ENCODE assay signal across 11 cellular contexts in the genomic region with DNA sequence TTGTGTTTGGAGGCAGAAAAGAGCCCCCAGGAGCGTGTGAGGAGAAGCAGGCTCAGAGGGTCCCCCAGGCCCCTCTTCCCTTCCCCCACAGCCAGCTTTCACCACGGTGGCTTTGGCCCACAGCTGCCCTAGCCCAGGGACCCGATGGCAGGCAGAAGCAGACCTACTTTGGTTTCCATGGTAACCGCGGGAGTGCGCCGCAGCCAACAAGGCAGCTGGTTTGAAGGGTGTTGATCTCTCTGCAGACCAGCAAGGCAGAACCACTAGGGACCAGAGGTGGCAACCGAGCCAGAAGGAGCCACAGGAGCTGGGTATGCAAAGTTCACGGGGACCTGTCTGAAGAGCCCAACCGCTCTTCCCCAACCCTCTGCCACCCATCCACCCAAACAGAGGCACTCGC.
DNase-seq lines count a peak whose midpoint lies in the region; ATAC-seq, FAIRE-seq and TF ChIP-seq lines count a peak whose summit lies in the region.
"Had no signal": no experiment of that assay in that cellular context is flagged by ENCODE, and none has a peak within 500 bp of the region (broad histone marks: within the 10 kb centered on the region; RNA-seq: fewer than 3 reads in every experiment).

No MANE protein-coding gene starts in this region.

- no peak for FAIRE-seq in astrocyte (lab: Jason Lieb, UNC)
- FAIRE-seq in D721Med (lab: Jason Lieb, UNC), result no peak

- H3K9ac ChIP-seq in DND-41 (ENCODE audit: low read depth, low read length), result no peak overlapping the region
- H3K9ac ChIP-seq in astrocyte (ENCODE audit: low read length), result no peak overlapping the region
- H3K9ac ChIP-seq in neuronal stem cell (ENCODE audit: low read depth, low read length, poor library complexity), result no peak overlapping the region

- peak overlapping the region; percentile 40 for H2BK15ac ChIP-seq in neuronal stem cell (ENCODE audit: low read length)

- H3K4me2 ChIP-seq in DND-41 (ENCODE audit: insufficient read depth, low read length) (no peak overlapping the region), astrocyte (ENCODE audit: low read length) (no peak overlapping the region), neuronal stem cell (ENCODE audit: insufficient read depth, low read length, poor library complexity, severe bottlenecking) (no peak overlapping the region)

- no peak overlapping the region for H3K4me3 ChIP-seq in DND-41 (ENCODE audit: low read depth in 1 of 2, low read length in 2 of 2)
- H3K4me3 ChIP-seq in astrocyte (ENCODE audit: insufficient read depth, low read depth, low read length), result no peak overlapping the region
- H3K4me3 ChIP-seq in neuronal stem cell (ENCODE audit: low read length in 2 of 2), result no peak overlapping the region

- H2BK120ac ChIP-seq in neuronal stem cell (ENCODE audit: low read depth, low read length), result no peak overlapping the region

- H3K27me3 Mint-ChIP-seq in astrocyte (ENCODE audit: low read depth, unreplicated experiment), result peaks cover 19% of the 10 kb centered on the region
- H3K27me3 Mint-ChIP-seq in naive thymus-derived CD8-positive, alpha-beta T cell, result peaks cover 3 to 16% (median 9%) of the 10 kb centered on the region in 5 donors

- H3K9me3 ChIP-seq in DND-41 (ENCODE audit: insufficient read depth, low read length, severe bottlenecking) (no peaks in the 10 kb centered on the region), astrocyte (ENCODE audit: insufficient read depth, low read depth, low read length) (no peaks in the 10 kb centered on the region), neuronal stem cell (replicated peaks in 1 of 2; ENCODE audit: control insufficient read depth in 2 of 2, insufficient read depth in 1 of 2, low read depth in 1 of 2, low read length in 2 of 2) (no peaks in the 10 kb centered on the region)

- H3K4me1 Mint-ChIP-seq in astrocyte (ENCODE audit: low read depth, unreplicated experiment), result peaks cover 4% of the 10 kb centered on the region
- peaks cover 0 to 3% (median 1%) of the 10 kb centered on the region in 4 donors for H3K4me1 Mint-ChIP-seq in naive thymus-derived CD8-positive, alpha-beta T cell

- H3K14ac ChIP-seq in neuronal stem cell (ENCODE audit: low read length), result no peak overlapping the region

- H3K4ac ChIP-seq in neuronal stem cell (ENCODE audit: low read length), result no peak overlapping the region

- H3K4me1 ChIP-seq in DND-41 (ENCODE audit: insufficient read depth, low read length), result no peaks in the 10 kb centered on the region
- H3K4me1 ChIP-seq in astrocyte (ENCODE audit: insufficient read depth, low read length), result no peaks in the 10 kb centered on the region
- peaks cover 6 to 15% of the 10 kb centered on the region in 2 donors for H3K4me1 ChIP-seq in neuronal stem cell (ENCODE audit: control insufficient read depth in 2 of 2, insufficient read depth in 1 of 2, low read depth in 1 of 2, low read length in 2 of 2)

- no peak overlapping the region for H2BK12ac ChIP-seq in neuronal stem cell (ENCODE audit: low read length)

- no peak overlapping the region for H2BK5ac ChIP-seq in neuronal stem cell (ENCODE audit: low read length)

- H3K36me3 ChIP-seq in DND-41 (ENCODE audit: insufficient read depth, low read length) (no peaks in the 10 kb centered on the region), astrocyte (ENCODE audit: insufficient read depth, low read length) (no peaks in the 10 kb centered on the region), neuronal stem cell (replicated peaks in 1 of 2; ENCODE audit: control insufficient read depth in 2 of 2, insufficient read depth in 2 of 2, low read length in 2 of 2) (no peaks in the 10 kb centered on the region)

- peak overlapping the region; percentile 8 for H3K27ac Mint-ChIP-seq in astrocyte (ENCODE audit: unreplicated experiment)
- no peak overlapping the region for H3K27ac Mint-ChIP-seq in naive thymus-derived CD8-positive, alpha-beta T cell
- peak overlapping the region in 1 of 2 donors; percentile 56 for H3K27ac Mint-ChIP-seq in activated naive CD4-positive, alpha-beta T cell treated with anti-CD3 and anti-CD28 coated beads, Interleukin-2, amount 50 U/mL, for 72 hours

- H3K4me3 Mint-ChIP-seq in astrocyte (ENCODE audit: unreplicated experiment), result no peak overlapping the region
- no peak overlapping the region for H3K4me3 Mint-ChIP-seq in naive thymus-derived CD8-positive, alpha-beta T cell

- POLR2A ChIA-PET in naive thymus-derived CD8-positive, alpha-beta T cell (lab: Charles Lee), result no interaction called here

- no CpG with 5 or more reads among the region's 11 CpGs for WGBS in neuronal stem cell (ENCODE audit: extremely low coverage in 2 of 2, insufficient read length in 2 of 2, insufficient replicate concordance in 1 of 2), 2 donors

- no peaks in the 10 kb centered on the region for H3K27me3 ChIP-seq in DND-41 (ENCODE audit: insufficient read depth, low read length, poor library complexity)
- H3K27me3 ChIP-seq in astrocyte (ENCODE audit: insufficient read depth, low read length), result peaks cover 10% of the 10 kb centered on the region
- H3K27me3 ChIP-seq in neuronal stem cell (ENCODE audit: control insufficient read depth in 3 of 3, insufficient read depth in 3 of 3, low read depth in 1 of 3, low read length in 3 of 3), result peaks cover 0 to 8% (median 1%) of the 10 kb centered on the region in 3 experiments

- H2AK5ac ChIP-seq in neuronal stem cell (ENCODE audit: low read depth, low read length), result no peak overlapping the region

- DNase-seq in DND-41 (peak; percentile 35), NCI-H2171 (lab: John Stamatoyannopoulos, UW) (peak; percentile 77), astrocyte (ENCODE audit: low read depth) (no peak), neuronal stem cell (ENCODE audit: low spot score) (peak; percentile 63), GM03348 (ENCODE audit: low spot score) (no peak), D721Med (ENCODE audit: insufficient read length, low spot score) (no peak)
- DNase-seq in naive thymus-derived CD8-positive, alpha-beta T cell, result no peak
- DNase-seq in activated naive CD4-positive, alpha-beta T cell treated with anti-CD3 and anti-CD28 coated beads, Interleukin-2, amount 50 U/mL, for 72 hours (ENCODE audit: low spot score in 2 of 2), result no peak
- DNase-seq: activated CD4-positive, alpha-beta T cell treated with anti-CD3 and anti-CD28 coated beads, Interleukin-2, amount 50 U/mL, for 1 hour; GDM1 had no signal

- ATAC-seq in DND-41 (ENCODE audit: insufficient read depth, low read depth), result peak; percentile 59; the same call in 2 of the 3 replicates
- ATAC-seq in naive thymus-derived CD8-positive, alpha-beta T cell, result no peak
- ATAC-seq in activated naive CD4-positive, alpha-beta T cell treated with anti-CD3 and anti-CD28 coated beads, Interleukin-2, amount 50 U/mL, for 72 hours, result no peak

- no peaks in the 10 kb centered on the region for H3K79me2 ChIP-seq in DND-41 (ENCODE audit: insufficient read depth, low read length)
- no peaks in the 10 kb centered on the region for H3K79me2 ChIP-seq in astrocyte (ENCODE audit: insufficient read depth, low read length)

- H3K79me1 ChIP-seq in neuronal stem cell (ENCODE audit: low read depth, low read length), result no peaks in the 10 kb centered on the region

- TF ChIP-seq CTCF in DND-41 (IDR thresholded peaks at IDR 0.05; ENCODE audit: borderline replicate concordance, extremely low read depth, low read length, poor library complexity, severe bottlenecking), result no peak
- no peak for TF ChIP-seq CTCF in astrocyte (IDR thresholded peaks at IDR 0.05; ENCODE audit: insufficient read depth, low read depth, low read length)
- TF ChIP-seq CTCF in D721Med (IDR thresholded peaks at IDR 0.05; ENCODE audit: insufficient read depth, missing control alignments), result no peak

- H4K8ac ChIP-seq in neuronal stem cell (ENCODE audit: low read depth, low read length), result no peak overlapping the region

- H3K36me3 Mint-ChIP-seq in astrocyte (ENCODE audit: low read depth, unreplicated experiment), result no peaks in the 10 kb centered on the region
- no peaks in the 10 kb centered on the region for H3K36me3 Mint-ChIP-seq in naive thymus-derived CD8-positive, alpha-beta T cell
- H3K36me3 Mint-ChIP-seq in activated naive CD4-positive, alpha-beta T cell treated with anti-CD3 and anti-CD28 coated beads, Interleukin-2, amount 50 U/mL, for 72 hours, result no peaks in the 10 kb centered on the region

- peaks cover 2% of the 10 kb centered on the region for H3K9me3 Mint-ChIP-seq in astrocyte (ENCODE audit: unreplicated experiment)
- H3K9me3 Mint-ChIP-seq in naive thymus-derived CD8-positive, alpha-beta T cell, result no peaks in the 10 kb centered on the region
- no peaks in the 10 kb centered on the region for H3K9me3 Mint-ChIP-seq in activated naive CD4-positive, alpha-beta T cell treated with anti-CD3 and anti-CD28 coated beads, Interleukin-2, amount 50 U/mL, for 72 hours

- H2AFZ ChIP-seq in DND-41 (ENCODE audit: low read depth, low read length) (no peak overlapping the region), astrocyte (ENCODE audit: low read depth, low read length) (no peak overlapping the region), neuronal stem cell (ENCODE audit: low read length) (peak overlapping the region; percentile 57)

- no peak overlapping the region for H3K27ac ChIP-seq in DND-41 (ENCODE audit: low read length)
- H3K27ac ChIP-seq in astrocyte (ENCODE audit: low read depth, low read length), result no peak overlapping the region
- no peak overlapping the region for H3K27ac ChIP-seq in neuronal stem cell (replicated peaks; ENCODE audit: low read length)
- H3K27ac ChIP-seq: HL-60 had no signal

- H4K20me1 ChIP-seq in DND-41 (ENCODE audit: insufficient read depth, low read length) (no peaks in the 10 kb centered on the region), astrocyte (ENCODE audit: insufficient read depth, low read length) (no peaks in the 10 kb centered on the region)

- H3K23ac ChIP-seq in neuronal stem cell (ENCODE audit: low read depth, low read length, poor library complexity), result no peak overlapping the region

- no peak overlapping the region for H4K91ac ChIP-seq in neuronal stem cell (ENCODE audit: low read depth, low read length, poor library complexity)

- peak overlapping the region; percentile 72 for H3K18ac ChIP-seq in neuronal stem cell (ENCODE audit: low read length)

Comparison
In these comparisons a context has a peak if more than half of its experiments do, and no peak if none do; other contexts are left out.
1. DNase-seq: peak in DND-41 (single experiment), NCI-H2171 (single experiment) and neuronal stem cell (single experiment); none in astrocyte (single experiment), GM03348 (single experiment), D721Med (single experiment), naive thymus-derived CD8-positive, alpha-beta T cell (0 of 10) and activated naive CD4-positive, alpha-beta T cell treated with anti-CD3 and anti-CD28 coated beads, Interleukin-2, amount 50 U/mL, for 72 hours (0 of 2).